22 cellular contexts compared by ENCODE assay signal in the genomic region with DNA sequence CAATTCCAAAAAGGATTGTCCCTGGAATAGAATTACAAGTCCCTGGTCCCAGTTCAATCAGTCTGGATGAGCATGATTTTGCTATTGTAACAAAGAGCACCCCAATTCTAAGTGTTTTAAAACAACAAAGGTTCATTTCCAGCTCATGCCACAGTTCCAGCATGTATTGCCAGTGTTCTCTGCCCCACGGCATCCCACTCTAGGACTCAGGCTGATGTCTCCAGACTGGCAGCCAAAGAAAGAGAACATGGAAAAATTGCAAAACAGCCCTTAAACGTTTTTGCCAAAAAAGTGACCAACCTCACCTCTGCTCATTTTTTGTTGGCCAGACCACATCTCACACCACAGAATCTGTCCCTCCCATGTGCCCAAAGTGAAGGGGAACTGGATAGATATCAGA.
"Had no signal": no experiment of that assay in that cellular context is flagged by ENCODE, and none has a peak within 500 bp of the region (broad histone marks: within the 10 kb centered on the region; RNA-seq: fewer than 3 reads in every experiment).

No MANE protein-coding gene starts in this region.

- H3K27ac Mint-ChIP-seq: activated CD4-positive, alpha-beta memory T cell treated with anti-CD3 and anti-CD28 coated beads, Interleukin-2, amount 10 ng/mL, durations not matched to agents 7 days and 5 days; activated naive CD8-positive, alpha-beta T cell treated with anti-CD3 and anti-CD28 coated beads, Interleukin-2, amount 50 U/mL, for 24 hours; activated T-helper 1 cell treated with anti-CD3 and anti-CD28 coated beads, Interleukin-12 subunit alpha, Interleukin-12 subunit beta, Interleukin-2, Interleukin-4 antibody, amounts not matched to agents 30 ng/mL and 10 ng/mL and 1 ng/mL, durations not matched to agents 14 hours and 24 hours and 36 hours; endodermal cell; neural progenitor cell had no signal

- ATAC-seq: activated naive CD8-positive, alpha-beta T cell treated with anti-CD3 and anti-CD28 coated beads, Interleukin-2, amount 50 U/mL, for 24 hours; body of pancreas; heart right ventricle; lower lobe of right lung; mucosa of descending colon; upper lobe of right lung had no signal

- DNase-seq: activated CD4-positive, alpha-beta memory T cell treated with anti-CD3 and anti-CD28 coated beads, Interleukin-2, amount 10 ng/mL, durations not matched to agents 7 days and 5 days; activated CD4-positive, CD25-positive, alpha-beta regulatory T cell; activated gamma-delta T cell treated with Interleukin-2 at 50 U/mL for 16 hours; activated naive CD8-positive, alpha-beta T cell treated with anti-CD3 and anti-CD28 coated beads, Interleukin-2, amount 50 U/mL, for 24 hours; body of pancreas; cortex of kidney; endodermal cell; esophagus squamous epithelium; heart right ventricle; lower lobe of right lung; mesendoderm; mucosa of descending colon; posterior cingulate gyrus; retina; stimulated activated CD4-positive, alpha-beta T cell treated with anti-CD3 and anti-CD28 coated beads, Interleukin-2, amount 100 ng/mL, for 48 hours; stimulated activated CD8-positive, alpha-beta memory T cell treated with anti-CD3 and anti-CD28 coated beads, Interleukin-4, amount 100 ng/mL, for 48 hours; thyroid gland; upper lobe of right lung had no signal

- H3K27me3 ChIP-seq: body of pancreas, cardiac muscle cell, esophagus squamous epithelium, heart right ventricle, neural progenitor cell, thyroid gland, upper lobe of right lung had no signal

- H3K27ac ChIP-seq: body of pancreas, cardiac muscle cell, esophagus squamous epithelium, heart right ventricle, lower lobe of right lung, neural progenitor cell, thyroid gland, upper lobe of right lung had no signal

- H3K36me3 ChIP-seq: cardiac muscle cell, esophagus squamous epithelium, heart right ventricle, lower lobe of right lung, neural progenitor cell, thyroid gland, upper lobe of right lung had no signal

- H3K27me3 Mint-ChIP-seq: activated naive CD8-positive, alpha-beta T cell treated with anti-CD3 and anti-CD28 coated beads, Interleukin-2, amount 50 U/mL, for 24 hours had no signal

- H3K4me2 ChIP-seq: neural progenitor cell had no signal

- H3K9ac ChIP-seq: neural progenitor cell had no signal

- H3K4me3 Mint-ChIP-seq: activated CD4-positive, alpha-beta memory T cell treated with anti-CD3 and anti-CD28 coated beads, Interleukin-2, amount 10 ng/mL, durations not matched to agents 7 days and 5 days; activated naive CD8-positive, alpha-beta T cell treated with anti-CD3 and anti-CD28 coated beads, Interleukin-2, amount 50 U/mL, for 24 hours; activated T-helper 1 cell treated with anti-CD3 and anti-CD28 coated beads, Interleukin-12 subunit alpha, Interleukin-12 subunit beta, Interleukin-2, Interleukin-4 antibody, amounts not matched to agents 30 ng/mL and 10 ng/mL and 1 ng/mL, durations not matched to agents 14 hours and 24 hours and 36 hours; endodermal cell; neural progenitor cell; T-helper 1 cell treated with Interleukin-12 subunit alpha and Interleukin-12 subunit beta and Interleukin-4 antibody, amounts not matched to agents 30 μg/mL and 1 μg/mL, for 36 hours had no signal

- H2AFZ ChIP-seq: neural progenitor cell had no signal

- H3K4me1 Mint-ChIP-seq: endodermal cell, neural progenitor cell had no signal

- H3K36me3 Mint-ChIP-seq: neural progenitor cell had no signal

- H3K4me1 ChIP-seq: body of pancreas, esophagus squamous epithelium, lower lobe of right lung, neural progenitor cell, thyroid gland had no signal

- H3K9me3 ChIP-seq: esophagus squamous epithelium, lower lobe of right lung, mucosa of descending colon, thyroid gland, upper lobe of right lung had no signal

- H3K4me3 ChIP-seq: body of pancreas, cardiac muscle cell, esophagus squamous epithelium, heart right ventricle, lower lobe of right lung, mucosa of descending colon, neural progenitor cell, thyroid gland, upper lobe of right lung had no signal
